Comparison of ENCODE assay signal across 24 cellular contexts in the genomic region with DNA sequence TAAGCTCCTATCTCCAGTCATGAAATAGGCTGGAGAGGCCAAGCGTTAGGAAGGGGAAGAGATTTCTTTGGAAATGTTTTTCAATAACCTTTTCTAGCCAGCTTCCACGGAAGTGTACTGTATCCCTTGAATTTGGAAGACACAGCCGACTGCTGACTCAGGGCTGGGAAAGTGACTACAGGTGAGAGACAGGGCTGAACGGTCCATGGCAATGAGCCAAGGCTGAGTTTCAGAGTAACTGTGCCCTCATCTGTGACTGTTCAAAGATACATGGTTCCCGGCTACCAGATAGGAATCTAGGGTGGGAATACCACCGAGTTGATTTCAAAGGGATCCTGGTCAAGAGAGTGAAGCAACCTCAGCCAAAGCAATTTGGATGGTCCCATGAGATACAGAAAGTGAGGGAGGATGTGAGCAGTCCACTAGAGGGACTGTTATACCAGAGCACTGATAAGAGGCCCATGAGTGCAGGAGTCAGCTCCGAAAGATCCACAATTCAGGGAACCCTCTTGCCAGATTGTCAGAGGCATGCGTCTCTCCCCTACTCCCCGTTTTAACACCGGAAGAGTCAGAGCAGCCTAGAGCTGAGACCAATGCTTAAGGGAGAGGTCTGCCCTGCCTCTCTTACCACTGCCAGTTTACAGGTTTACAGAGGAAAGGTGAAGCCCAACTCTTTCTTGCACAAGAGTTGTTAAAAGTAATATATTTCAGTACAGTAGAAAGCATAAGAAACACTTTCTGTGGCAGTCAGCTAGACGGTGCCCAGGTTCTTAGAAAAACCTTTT. TPM values are rescaled to one million over a fixed set of nuclear protein-coding genes. Genes with fewer than 3 reads are reported as not detected.
A peak's percentile ranks its signal among the peaks of the same experiment; 100 is the strongest.
DNase-seq lines count a peak whose midpoint lies in the region; ATAC-seq, FAIRE-seq and TF ChIP-seq lines count a peak whose summit lies in the region.
"Had no signal": no experiment of that assay in that cellular context is flagged by ENCODE, and none has a peak within 500 bp of the region (broad histone marks: within the 10 kb centered on the region; RNA-seq: fewer than 3 reads in every experiment).

No MANE protein-coding gene starts in this region.

- no peak for TF ChIP-seq POLR2A in breast epithelium (IDR thresholded peaks at IDR 0.05)
- TF ChIP-seq POLR2A in thyroid gland (IDR thresholded peaks at IDR 0.05) = no peak

- peaks cover 38% of the 10 kb centered on the region for H3K27me3 Mint-ChIP-seq in MCF 10A (ENCODE audit: insufficient read depth, unreplicated experiment)
- peaks cover 2% of the 10 kb centered on the region for H3K27me3 Mint-ChIP-seq in GM23338 (ENCODE audit: insufficient read depth, low read depth, poor library complexity)
- peaks cover 0 to 8% (median 4%) of the 10 kb centered on the region in 3 donors for H3K27me3 Mint-ChIP-seq in immature natural killer cell (ENCODE audit: low read depth in 3 of 3)

- H4K20me1 ChIP-seq in GM23338 (replicated peaks; ENCODE audit: insufficient read depth) = no peaks in the 10 kb centered on the region

- intact Hi-C loops in MCF 10A (cut with micrococcal nuclease) = no loop called here
- intact Hi-C loops in breast epithelium (cut with DNase I; ENCODE audit: low total_unique reads) = no loop called here
- intact Hi-C loops in thyroid gland (cut with DNase I) = no loop called here

- peaks cover 10% of the 10 kb centered on the region; the same call in 1 of the 2 replicates for H3K9me2 ChIP-seq in GM23338 (ENCODE audit: insufficient read depth)

- POLR2A ChIA-PET in MCF 10A (lab: Yijun Ruan, JAX) = no interaction called here

- no peaks in the 10 kb centered on the region for H3K4me1 ChIP-seq in breast epithelium
- no peaks in the 10 kb centered on the region for H3K4me1 ChIP-seq in GM23338 (ENCODE audit: insufficient read depth)
- H3K4me1 ChIP-seq in thyroid gland = no peaks in the 10 kb centered on the region
- H3K4me1 ChIP-seq: SJSA1 had no signal

- H3K27me3 ChIP-seq in breast epithelium (no peaks in the 10 kb centered on the region), GM23338 (ENCODE audit: insufficient read depth) (no peaks in the 10 kb centered on the region), thyroid gland (no peaks in the 10 kb centered on the region)
- H3K27me3 ChIP-seq: SJSA1 had no signal

- no peaks in the 10 kb centered on the region for H3K9me3 Mint-ChIP-seq in MCF 10A (ENCODE audit: unreplicated experiment)
- H3K9me3 Mint-ChIP-seq in GM23338 = no peaks in the 10 kb centered on the region
- H3K9me3 Mint-ChIP-seq in immature natural killer cell = peaks cover 0 to 2% (median 0%) of the 10 kb centered on the region in 6 donors
- H3K9me3 Mint-ChIP-seq: activated CD8-positive, alpha-beta T cell treated with anti-CD3 and anti-CD28 coated beads for 36 hours; activated T-helper 17 cell treated with anti-CD3 and anti-CD28 coated beads, Interleukin-2, amount 50 U/mL, for 72 hours; CD8-positive, alpha-beta memory T cell had no signal

- H3K4me2 ChIP-seq in GM23338 = no peak overlapping the region

- H3K4me1 Mint-ChIP-seq in MCF 10A (ENCODE audit: insufficient read depth, unreplicated experiment) = no peaks in the 10 kb centered on the region
- peaks cover 4% of the 10 kb centered on the region; the same call in 2 of the 3 replicates for H3K4me1 Mint-ChIP-seq in GM23338
- no peaks in the 10 kb centered on the region for H3K4me1 Mint-ChIP-seq in immature natural killer cell
- H3K4me1 Mint-ChIP-seq: activated T-helper 17 cell treated with anti-CD3 and anti-CD28 coated beads, Interleukin-2, amount 50 U/mL, for 72 hours; CD8-positive, alpha-beta memory T cell had no signal

- H3K9me3 ChIP-seq in breast epithelium (no peaks in the 10 kb centered on the region), thyroid gland (no peaks in the 10 kb centered on the region)
- H3K9me3 ChIP-seq: SJSA1, thoracic aorta had no signal

- H2AFZ ChIP-seq in GM23338 = peak overlapping the region; percentile 63

- H3K36me3 ChIP-seq in breast epithelium (no peaks in the 10 kb centered on the region), GM23338 (ENCODE audit: insufficient read depth) (no peaks in the 10 kb centered on the region), thyroid gland (no peaks in the 10 kb centered on the region)
- H3K36me3 ChIP-seq: SJSA1, thoracic aorta had no signal

- FAIRE-seq in D721Med (lab: Jason Lieb, UNC) = no peak
- FAIRE-seq: G401.6 had no signal

- CTCF ChIA-PET in MCF 10A (lab: Yijun Ruan, JAX) = interaction anchor here (0.5 to 0.6 kb wide), 2 partner anchors 24 to 1501 kb away, joined by 3 to 5 read pairs; no protein-coding TSS in a partner anchor

- H3F3A ChIP-seq in GM23338 (replicated peaks; ENCODE audit: low read depth) = no peaks in the 10 kb centered on the region

- ATAC-seq in GM23338 = peak; percentile 74
- ATAC-seq in HG03442 (IDR thresholded peaks at IDR 0.05; ENCODE audit: unreplicated experiment) = peak; percentile 78
- ATAC-seq: activated CD8-positive, alpha-beta T cell treated with anti-CD3 and anti-CD28 coated beads for 36 hours; activated T-helper 17 cell treated with anti-CD3 and anti-CD28 coated beads, Interleukin-2, amount 50 U/mL, for 72 hours had no signal

- no peak overlapping the region for H3K27ac ChIP-seq in breast epithelium
- no peak overlapping the region for H3K27ac ChIP-seq in GM23338 (ENCODE audit: low read depth)
- no peak overlapping the region for H3K27ac ChIP-seq in thyroid gland
- H3K27ac ChIP-seq: coronary artery, SJSA1, thoracic aorta had no signal

- H3K4me3 Mint-ChIP-seq in MCF 10A (ENCODE audit: unreplicated experiment) (no peak overlapping the region), GM23338 (no peak overlapping the region), immature natural killer cell (no peak overlapping the region)
- H3K4me3 Mint-ChIP-seq: activated CD8-positive, alpha-beta T cell treated with anti-CD3 and anti-CD28 coated beads for 36 hours; activated T-helper 17 cell treated with anti-CD3 and anti-CD28 coated beads, Interleukin-2, amount 50 U/mL, for 72 hours; CD8-positive, alpha-beta memory T cell; HFFc6 had no signal

- H3K27ac Mint-ChIP-seq in MCF 10A (ENCODE audit: low read depth, unreplicated experiment) (no peak overlapping the region), GM23338 (no peak overlapping the region), immature natural killer cell (no peak overlapping the region)
- H3K27ac Mint-ChIP-seq: activated CD8-positive, alpha-beta T cell treated with anti-CD3 and anti-CD28 coated beads for 36 hours; activated T-helper 17 cell treated with anti-CD3 and anti-CD28 coated beads, Interleukin-2, amount 50 U/mL, for 72 hours; HFFc6 had no signal

- no peaks in the 10 kb centered on the region for H3K36me3 Mint-ChIP-seq in MCF 10A (ENCODE audit: insufficient read depth, unreplicated experiment)
- no peaks in the 10 kb centered on the region for H3K36me3 Mint-ChIP-seq in GM23338 (ENCODE audit: low read depth)
- no peaks in the 10 kb centered on the region for H3K36me3 Mint-ChIP-seq in immature natural killer cell

- H3K4me3 ChIP-seq in breast epithelium = no peak overlapping the region
- H3K4me3 ChIP-seq in GM23338 = no peak overlapping the region
- H3K4me3 ChIP-seq in thyroid gland (replicated peaks in 1 of 3) = no peak overlapping the region
- H3K4me3 ChIP-seq: coronary artery, SJSA1, thoracic aorta had no signal

- H3K79me2 ChIP-seq in GM23338 (replicated peaks; ENCODE audit: insufficient read depth) = no peaks in the 10 kb centered on the region

- DNase-seq in MCF 10A (ENCODE audit: unreplicated experiment) = peak; percentile 3
- DNase-seq in breast epithelium (ENCODE audit: low spot score in 2 of 2) = no peak
- DNase-seq in GM23338 (ENCODE audit: low spot score) = peak; percentile 22
- DNase-seq in thyroid gland = peak; percentile 23 to 34
- DNase-seq in immature natural killer cell = no peak
- no peak for DNase-seq in D721Med (ENCODE audit: insufficient read length, low spot score)
- no peak for DNase-seq in NCI-H2196 (lab: John Stamatoyannopoulos, UW; ENCODE audit: unreplicated experiment)
- DNase-seq: activated CD8-positive, alpha-beta T cell treated with anti-CD3 and anti-CD28 coated beads for 36 hours; aorta; CD8-positive, alpha-beta memory T cell; HFFc6; Kasumi-1; NCI-H187 had no signal

- BruUV-seq in MCF 10A (replicated peaks; lab: Mats Ljungman, UMichigan) = no TSS peak

- TF ChIP-seq CTCF in MCF 10A (IDR thresholded peaks at IDR 0.05; ENCODE audit: unreplicated experiment) = no peak
- no peak for TF ChIP-seq CTCF in breast epithelium (IDR thresholded peaks at IDR 0.05)
- 0 out of 4 replicates have a peak, but pooled peaks of 1 of the 2 experiments have one; percentile 14 for TF ChIP-seq CTCF in GM23338 (conservative IDR thresholded peaks at IDR 0.05; ENCODE audit: low read depth in 2 of 2)
- TF ChIP-seq CTCF in thyroid gland (IDR thresholded peaks at IDR 0.05) = no peak
- no peak for TF ChIP-seq CTCF in D721Med (IDR thresholded peaks at IDR 0.05; ENCODE audit: insufficient read depth, missing control alignments)

- 38 to 40% methylated on average over 11 of the region's 11 CpGs for WGBS in thyroid gland, 2 donors

RNA-seq across cellular contexts. Expression of gene KRTAP19-8, which starts 3.2 kb away (rescaled TPM):
- total RNA-seq in MCF 10A (2022) (not detected in 2 replicates), breast epithelium (not detected), thyroid gland (not detected)
- not detected in 2 replicates for total RNA-seq in GM23338 (2014; rRNA removed; shearing (Covaris generic))
- polyA plus RNA-seq in GM23338 (2016; fragmentation: Nextera tagmentation; extraction: Ambion mirVana) (not detected in 2 replicates), immature natural killer cell (not detected)
- total RNA-seq: A673; activated CD8-positive, alpha-beta T cell treated with anti-CD3 and anti-CD28 coated beads for 36 hours; activated T-helper 17 cell treated with anti-CD3 and anti-CD28 coated beads, Interleukin-2, amount 50 U/mL, for 72 hours; aorta; CD8-positive, alpha-beta memory T cell; epithelial cell of proximal tubule; HFFc6; kidney epithelial cell; myocyte; renal cortical epithelial cell; SJSA1; thoracic aorta had no signal
- polyA plus RNA-seq: aorta; CD8-positive, alpha-beta memory T cell had no signal

Comparison
In these comparisons a context has a peak if more than half of its experiments do, and no peak if none do; other contexts are left out.
1. DNase-seq: peak in MCF 10A (single experiment), GM23338 (single experiment) and thyroid gland (2 of 2); none in breast epithelium (0 of 2), immature natural killer cell (0 of 3), D721Med (single experiment) and NCI-H2196 (single experiment).